ENCODE assay signal across 1 cellular context in the genomic region with DNA sequence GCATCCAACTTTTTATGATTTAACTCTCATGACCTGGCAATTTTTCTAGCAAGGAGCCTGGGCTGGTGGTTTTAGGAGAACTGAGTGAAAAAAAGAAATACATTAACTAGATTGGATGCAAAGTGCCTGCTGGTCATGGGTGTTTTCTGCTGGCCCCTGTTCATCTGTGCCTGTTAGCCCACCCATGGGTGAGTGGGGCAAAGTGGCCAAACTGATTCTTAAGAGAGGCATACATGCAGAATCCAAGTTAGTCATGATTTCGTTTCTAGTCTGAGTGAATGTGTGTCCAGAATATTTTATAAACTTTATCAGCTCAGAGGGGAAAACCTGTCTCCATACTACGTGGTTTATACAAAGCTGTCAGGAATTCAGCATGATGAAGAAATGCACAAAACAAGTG.
TF ChIP-seq lines count a peak whose summit lies in the region.

No MANE protein-coding gene starts in this region.

TF ChIP-seq in K562, 482 proteins besides CTCF, POLR2A, EP300 and RAD21:
- TF ChIP-seq CBX2 (IDR thresholded peaks at IDR 0.05; ENCODE audit: insufficient read depth, low read length, poor library complexity, severe bottlenecking), result peak; percentile 60
- TF ChIP-seq JUND (IDR thresholded peaks at IDR 0.05; ENCODE audit: borderline replicate concordance, low read depth, low read length), result no peak
- TF ChIP-seq JUND (tag; IDR thresholded peaks at IDR 0.05; ENCODE audit: borderline replicate concordance, low read depth, low read length), result no peak
- TF ChIP-seq FOXA3 (CRISPR knock-in tag; conservative IDR thresholded peaks at IDR 0.05 in 1 of 2, IDR thresholded peaks at IDR 0.05 in 1 of 2), result no peak
- TF ChIP-seq CEBPB (tag; IDR thresholded peaks at IDR 0.05), result no peak
- no peak for TF ChIP-seq BCL6 (CRISPR knock-in tag; IDR thresholded peaks at IDR 0.05)
- TF ChIP-seq CBX8 (IDR thresholded peaks at IDR 0.05; ENCODE audit: borderline replicate concordance, extremely low read depth, low read depth, low read length, poor library complexity, severe bottlenecking), result peak; percentile 66
- TF ChIP-seq JUN (IDR thresholded peaks at IDR 0.05; ENCODE audit: borderline replicate concordance, low read depth, low read length), result no peak
- no peak for TF ChIP-seq JUN (CRISPR knock-in tag; IDR thresholded peaks at IDR 0.05; ENCODE audit: borderline replicate concordance)
- no peak for TF ChIP-seq MECOM (CRISPR knock-in tag; IDR thresholded peaks at IDR 0.05)
